In the genomic region with DNA sequence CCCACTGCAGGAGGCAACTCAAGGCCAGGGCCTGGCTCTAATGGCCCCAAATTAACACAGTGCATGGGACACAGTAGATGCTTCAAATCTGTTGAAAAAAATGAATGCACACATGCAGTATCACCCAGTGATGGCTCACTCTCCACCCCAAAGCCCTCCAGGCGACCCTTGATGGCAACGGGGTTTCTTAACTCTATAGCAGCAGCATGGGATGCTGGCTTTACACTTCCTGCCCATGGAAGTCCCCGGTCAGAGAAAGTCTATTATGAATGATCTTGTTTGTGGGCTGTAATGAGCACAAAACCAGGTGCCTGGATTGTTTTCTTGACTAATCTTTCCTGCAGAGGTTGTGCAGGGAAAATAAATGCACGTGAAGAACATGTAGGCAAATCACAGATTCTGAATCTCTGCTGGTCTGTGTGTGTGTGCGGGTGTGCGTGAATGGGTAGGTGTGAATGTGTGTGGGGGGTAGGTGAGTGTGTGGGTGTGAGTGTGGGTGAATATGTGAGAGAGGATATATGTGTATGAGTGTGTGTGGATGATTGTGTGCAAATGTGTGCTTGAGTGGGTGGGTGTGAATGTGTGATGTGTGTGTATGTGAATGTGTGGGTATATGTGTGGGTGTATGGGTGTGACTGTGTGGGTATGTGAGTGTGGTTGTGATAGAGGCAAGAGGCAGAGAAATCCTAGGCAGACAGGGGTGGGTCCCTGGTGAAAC, we compare ENCODE assay signal across 10 cellular contexts.
"Had no signal": no experiment of that assay in that cellular context is flagged by ENCODE, and none has a peak within 500 bp of the region (broad histone marks: within the 10 kb centered on the region; RNA-seq: fewer than 3 reads in every experiment).

No MANE protein-coding gene starts in this region.

- H3K27ac Mint-ChIP-seq: activated B cell treated with CpG ODN at 0.5 μM for 24 hours; activated CD4-positive, alpha-beta memory T cell treated with anti-CD3 and anti-CD28 coated beads for 36 hours; mesothelial cell of epicardium; stimulated activated memory B cell treated with anti-CD40 and anti-IgM and Interleukin-4, amounts not matched to agents 10 μg/mL and 1 μg/mL and 100 μg/mL, for 72 hours had no signal

- H3K4me3 Mint-ChIP-seq: activated B cell treated with CpG ODN at 0.5 μM for 24 hours; activated CD4-positive, alpha-beta memory T cell treated with anti-CD3 and anti-CD28 coated beads for 36 hours; mesothelial cell of epicardium; stimulated activated memory B cell treated with anti-CD40 and anti-IgM and Interleukin-4, amounts not matched to agents 10 μg/mL and 1 μg/mL and 100 μg/mL, for 72 hours had no signal

- H3K4me1 Mint-ChIP-seq: mesothelial cell of epicardium had no signal

- H3K36me3 Mint-ChIP-seq: activated CD4-positive, alpha-beta memory T cell treated with anti-CD3 and anti-CD28 coated beads for 36 hours; mesothelial cell of epicardium; stimulated activated memory B cell treated with anti-CD40 and anti-IgM and Interleukin-4, amounts not matched to agents 10 μg/mL and 1 μg/mL and 100 μg/mL, for 72 hours had no signal

- ATAC-seq: esophagus mucosa; right cardiac atrium; stimulated activated memory B cell treated with anti-CD40 and anti-IgM and Interleukin-4, amounts not matched to agents 10 μg/mL and 1 μg/mL and 100 μg/mL, for 72 hours had no signal

- H3K27me3 Mint-ChIP-seq: activated CD4-positive, alpha-beta memory T cell treated with anti-CD3 and anti-CD28 coated beads for 36 hours had no signal

- H3K9me3 Mint-ChIP-seq: mesothelial cell of epicardium had no signal

- DNase-seq: activated B cell treated with CpG ODN at 0.5 μM for 24 hours; activated CD4-positive, alpha-beta memory T cell treated with anti-CD3 and anti-CD28 coated beads for 36 hours; activated gamma-delta T cell treated with Interleukin-2 at 50 U/mL for 16 hours; aorta; small intestine; trophoblast cell had no signal
